Comparison of ENCODE assay signal across 11 cellular contexts in the genomic region with DNA sequence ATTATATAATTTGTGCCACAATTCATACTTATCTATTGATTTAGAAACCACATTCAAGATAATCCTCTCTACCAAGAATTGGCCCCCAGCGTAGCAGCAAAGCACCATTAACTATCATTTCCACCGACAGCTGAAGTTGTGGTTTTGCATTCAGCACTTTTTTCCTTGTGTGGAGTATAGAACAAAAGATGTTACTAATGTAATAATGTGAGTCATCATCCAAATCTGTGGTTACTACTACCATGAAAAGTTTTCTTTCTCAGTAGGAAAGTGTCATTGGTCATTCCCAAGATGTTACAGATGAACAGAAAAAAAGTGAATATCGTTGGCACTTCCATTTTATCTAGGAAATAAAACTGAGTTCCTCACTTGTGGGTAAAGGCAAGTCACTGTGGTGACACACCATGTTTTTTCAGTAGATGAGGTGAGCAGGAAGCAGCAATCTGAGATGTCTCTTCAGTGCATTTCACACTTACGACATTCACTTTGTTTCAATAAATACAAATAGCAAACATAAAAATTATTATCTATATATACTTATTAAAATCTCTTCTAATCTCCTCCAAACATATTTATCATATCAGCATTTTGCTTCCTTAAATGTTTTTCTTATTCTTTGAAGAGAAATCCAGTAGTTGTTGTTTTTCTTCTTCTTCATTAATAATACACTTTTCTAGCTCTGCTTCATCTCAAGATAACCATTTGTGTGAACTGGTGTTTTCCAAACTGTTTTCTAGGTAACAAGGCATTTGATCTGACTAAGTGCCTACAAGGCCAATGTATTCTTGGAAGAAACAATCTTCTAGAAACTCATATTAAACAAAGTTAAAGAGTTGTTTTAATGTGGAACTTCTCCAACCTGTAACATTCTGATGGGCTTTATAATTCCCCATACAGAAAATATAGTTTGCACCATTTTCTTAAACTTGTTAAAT. TPM values are rescaled to one million over a fixed set of nuclear protein-coding genes. Genes with fewer than 3 reads are reported as not detected.
DNase-seq lines count a peak whose midpoint lies in the region; ATAC-seq and TF ChIP-seq lines count a peak whose summit lies in the region.
"Had no signal": no experiment of that assay in that cellular context is flagged by ENCODE, and none has a peak within 500 bp of the region (broad histone marks: within the 10 kb centered on the region; RNA-seq: fewer than 3 reads in every experiment).

No MANE protein-coding gene starts in this region.

- peaks cover 4% of the 10 kb centered on the region for H3K9me3 Mint-ChIP-seq in activated T-helper 17 cell treated with anti-CD3 and anti-CD28 coated beads, Interleukin-2, amount 50 U/mL, for 72 hours

- WGBS in body of pancreas, 2 donors: 66 to 75% methylated on average over 4 of the region's 4 CpGs

- H3K36me3 Mint-ChIP-seq in activated T-helper 17 cell treated with anti-CD3 and anti-CD28 coated beads, Interleukin-2, amount 50 U/mL, for 72 hours (ENCODE audit: low read depth): no peaks in the 10 kb centered on the region

- intact Hi-C loops in body of pancreas (cut with DNase I): no loop called here
- intact Hi-C loops in left ventricle myocardium superior (cut with micrococcal nuclease): no loop called here
- intact Hi-C loops in posterior cingulate gyrus (cut with DNase I): no loop called here

- DNase-seq in AG08395 (ENCODE audit: low spot score) (peak; percentile 56), kidney glomerular epithelial cell (lab: John Stamatoyannopoulos, UW) (peak; percentile 34), body of pancreas (no peak), superior temporal gyrus (ENCODE audit: extremely low spot score) (no peak), left ventricle myocardium superior (no peak), posterior cingulate gyrus (no peak)
- peak; percentile 19 for DNase-seq in Jurkat, Clone E6-1 (ENCODE audit: low read depth, low spot score)
- DNase-seq: head of caudate nucleus, NCI-H82 had no signal

- no peak for TF ChIP-seq POLR2A in body of pancreas (IDR thresholded peaks at IDR 0.05)

- H3K4me3 ChIP-seq in Jurkat, Clone E6-1 (ENCODE audit: low read length): no peak overlapping the region
- no peak overlapping the region for H3K4me3 ChIP-seq in body of pancreas

- peak overlapping the region; percentile 35 for H3K4me3 Mint-ChIP-seq in activated T-helper 17 cell treated with anti-CD3 and anti-CD28 coated beads, Interleukin-2, amount 50 U/mL, for 72 hours

- H3K4me1 ChIP-seq in body of pancreas: no peaks in the 10 kb centered on the region

- H3K36me3 ChIP-seq in body of pancreas (replicated peaks in 1 of 2; ENCODE audit: insufficient read depth in 1 of 2, low read depth in 2 of 2): no peaks in the 10 kb centered on the region

- no peak for TF ChIP-seq CTCF in body of pancreas (IDR thresholded peaks at IDR 0.05)

- no peak overlapping the region for H3K27ac ChIP-seq in body of pancreas

- H3K4me1 Mint-ChIP-seq in activated T-helper 17 cell treated with anti-CD3 and anti-CD28 coated beads, Interleukin-2, amount 50 U/mL, for 72 hours: peaks cover 14% of the 10 kb centered on the region

- peak; percentile 95 for ATAC-seq in activated T-helper 17 cell treated with anti-CD3 and anti-CD28 coated beads, Interleukin-2, amount 50 U/mL, for 72 hours (replicated peaks)
- ATAC-seq in body of pancreas: no peak
- ATAC-seq in left ventricle myocardium superior: no peak

- no peaks in the 10 kb centered on the region for H3K27me3 ChIP-seq in body of pancreas

- H3K27me3 Mint-ChIP-seq in activated T-helper 17 cell treated with anti-CD3 and anti-CD28 coated beads, Interleukin-2, amount 50 U/mL, for 72 hours: peaks cover 6% of the 10 kb centered on the region

- no peaks in the 10 kb centered on the region for H3K9me3 ChIP-seq in body of pancreas

- peak overlapping the region; percentile 69 for H3K27ac Mint-ChIP-seq in activated T-helper 17 cell treated with anti-CD3 and anti-CD28 coated beads, Interleukin-2, amount 50 U/mL, for 72 hours

RNA-seq across cellular contexts. Expression of a gene that starts 30.5 kb away (rescaled TPM):
- not detected for polyA plus RNA-seq in Jurkat, Clone E6-1 (2012; ENCODE audit: insufficient read depth, insufficient read length)
- total RNA-seq in activated T-helper 17 cell treated with anti-CD3 and anti-CD28 coated beads, Interleukin-2, amount 50 U/mL, for 72 hours: 10 to 100 TPM; 33.2 to 51.7 TPM
- total RNA-seq in body of pancreas (not detected), left ventricle myocardium superior (not detected)

RNA-seq across cellular contexts. Expression of a gene that starts 35.6 kb away (rescaled TPM):
- polyA plus RNA-seq in Jurkat, Clone E6-1 (2012; ENCODE audit: insufficient read depth, insufficient read length): 0.82 TPM
- total RNA-seq in activated T-helper 17 cell treated with anti-CD3 and anti-CD28 coated beads, Interleukin-2, amount 50 U/mL, for 72 hours: 10 to 100 TPM in 1 of 2 donors, 1 to 10 TPM in 1; 8.0 to 66.8 TPM
- total RNA-seq in body of pancreas: not detected
- not detected for total RNA-seq in left ventricle myocardium superior
- total RNA-seq: ureter had no signal

Comparison
In these comparisons a context has a peak if more than half of its experiments do, and no peak if none do; other contexts are left out.
1. DNase-seq: peak in AG08395 (single experiment), Jurkat, Clone E6-1 (single experiment) and kidney glomerular epithelial cell (single experiment); none in body of pancreas (0 of 4), superior temporal gyrus (single experiment), left ventricle myocardium superior (single experiment) and posterior cingulate gyrus (0 of 10).
2. RNA of a gene that starts 30.5 kb away (total RNA-seq): 33.2 to 51.7 TPM in activated T-helper 17 cell treated with anti-CD3 and anti-CD28 coated beads, Interleukin-2, amount 50 U/mL, for 72 hours; not detected in body of pancreas and not detected in left ventricle myocardium superior (single experiment); every median in the first group is over 10 times any median in the second.